ENCODE assay signal across 8 cellular contexts in the genomic region with DNA sequence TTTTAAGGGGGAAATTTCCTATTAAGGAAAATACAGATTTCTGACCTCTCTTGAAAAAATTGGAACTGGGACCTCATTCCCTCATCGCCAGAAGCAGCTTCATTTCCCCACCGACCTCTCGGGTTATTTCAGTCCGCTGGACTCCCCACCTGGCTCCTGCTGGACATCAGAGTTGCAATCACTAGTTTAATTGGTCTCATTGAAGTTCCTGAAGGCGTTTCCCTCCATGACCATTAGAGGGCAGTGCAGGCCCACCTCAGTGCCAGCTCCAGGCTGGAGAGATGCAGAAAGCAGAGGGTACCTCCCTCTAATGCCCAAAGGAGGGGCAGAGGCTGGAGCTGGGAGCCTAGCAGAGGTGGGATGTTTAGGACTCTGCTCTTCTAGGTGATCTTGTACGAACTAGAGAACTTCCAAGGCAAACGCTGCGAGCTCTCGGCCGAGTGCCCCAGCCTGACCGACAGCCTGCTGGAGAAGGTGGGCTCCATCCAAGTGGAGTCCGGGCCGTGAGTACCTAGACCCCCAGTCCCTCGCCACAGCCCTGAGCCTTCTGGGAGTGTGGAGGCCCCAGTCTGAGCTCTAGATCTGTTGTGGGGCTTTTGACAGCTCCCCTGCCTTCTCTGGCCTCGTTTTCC. TPM values are rescaled to one million over a fixed set of nuclear protein-coding genes. Genes with fewer than 3 reads are reported as not detected.
DNase-seq lines count a peak whose midpoint lies in the region; ATAC-seq, FAIRE-seq and TF ChIP-seq lines count a peak whose summit lies in the region.

No MANE protein-coding gene starts in this region.

- H3K4me1 Mint-ChIP-seq in CD4-positive, alpha-beta memory T cell = peaks cover 0 to 3% (median under 1%) of the 10 kb centered on the region in 4 donors
- no peaks in the 10 kb centered on the region for H3K4me1 Mint-ChIP-seq in activated T-helper 17 cell treated with anti-CD3 and anti-CD28 coated beads, Interleukin-2, amount 50 U/mL, for 72 hours

- peak in 4 of 5 donors; percentile 28 to 39 (median 36) for DNase-seq in CD4-positive, alpha-beta memory T cell
- DNase-seq in HUDEP-2 (lab: John Stamatoyannopoulos, UW; ENCODE audit: unreplicated experiment in 76 of 76) (peak in 51 of 76 experiments; percentile 3 to 72 (median 29)), RCC 7860 (ENCODE audit: low spot score) (peak; percentile 38), foreskin melanocyte (peak; percentile 33), osteoblast (ENCODE audit: insufficient read length, low spot score, missing footprints) (peak; percentile 94), uterus (peak; percentile 27 to 30)

- intact Hi-C loops in CD4-positive, alpha-beta memory T cell (cut with micrococcal nuclease) = loop anchor here (10.0 kb wide), 1 partner anchor 138 kb away; no protein-coding TSS in a partner anchor
- intact Hi-C loops in uterus (cut with DNase I; ENCODE audit: low total_unique reads) = no loop called here

- FAIRE-seq in RCC 7860 (lab: Jason Lieb, UNC) = no peak

- H3K4me2 ChIP-seq in osteoblast (ENCODE audit: insufficient read depth, low read length) = no peak overlapping the region

- no peaks in the 10 kb centered on the region for H3K9me3 ChIP-seq in CD4-positive, alpha-beta memory T cell (ENCODE audit: control insufficient read depth in 1 of 2, low read length in 2 of 2)
- H3K9me3 ChIP-seq in osteoblast (ENCODE audit: low read depth, low read length) (no peaks in the 10 kb centered on the region), uterus (no peaks in the 10 kb centered on the region)

- H3K36me3 ChIP-seq in CD4-positive, alpha-beta memory T cell (ENCODE audit: insufficient read depth, low read length) = no peaks in the 10 kb centered on the region
- H3K36me3 ChIP-seq in osteoblast (ENCODE audit: insufficient read depth, low read length) = no peaks in the 10 kb centered on the region
- H3K36me3 ChIP-seq in uterus = no peaks in the 10 kb centered on the region

- H2AFZ ChIP-seq in osteoblast (ENCODE audit: low read length) = no peak overlapping the region

- H3K4me3 ChIP-seq in CD4-positive, alpha-beta memory T cell (ENCODE audit: low read length in 2 of 2) = no peak overlapping the region
- H3K4me3 ChIP-seq in osteoblast (ENCODE audit: insufficient read depth, low read length) (no peak overlapping the region), uterus (no peak overlapping the region)

- no peaks in the 10 kb centered on the region for H3K36me3 Mint-ChIP-seq in CD4-positive, alpha-beta memory T cell
- H3K36me3 Mint-ChIP-seq in activated T-helper 17 cell treated with anti-CD3 and anti-CD28 coated beads, Interleukin-2, amount 50 U/mL, for 72 hours (ENCODE audit: low read depth) = no peaks in the 10 kb centered on the region

- H3K27me3 Mint-ChIP-seq in CD4-positive, alpha-beta memory T cell = no peaks in the 10 kb centered on the region
- H3K27me3 Mint-ChIP-seq in activated T-helper 17 cell treated with anti-CD3 and anti-CD28 coated beads, Interleukin-2, amount 50 U/mL, for 72 hours = no peaks in the 10 kb centered on the region

- no peaks in the 10 kb centered on the region for H3K27me3 ChIP-seq in CD4-positive, alpha-beta memory T cell (ENCODE audit: insufficient read depth, low read length)
- H3K27me3 ChIP-seq in osteoblast (ENCODE audit: insufficient read depth, low read length) (no peaks in the 10 kb centered on the region), uterus (no peaks in the 10 kb centered on the region)

- H3K27ac ChIP-seq in CD4-positive, alpha-beta memory T cell (ENCODE audit: low read depth, low read length) = no peak overlapping the region
- H3K27ac ChIP-seq in osteoblast (ENCODE audit: low read depth, low read length) (no peak overlapping the region), uterus (no peak overlapping the region)

- no peaks in the 10 kb centered on the region for H3K79me2 ChIP-seq in osteoblast (ENCODE audit: insufficient read depth, low read length)

- peaks cover 0 to 2% (median 0%) of the 10 kb centered on the region in 8 donors for H3K9me3 Mint-ChIP-seq in CD4-positive, alpha-beta memory T cell
- no peaks in the 10 kb centered on the region for H3K9me3 Mint-ChIP-seq in activated T-helper 17 cell treated with anti-CD3 and anti-CD28 coated beads, Interleukin-2, amount 50 U/mL, for 72 hours

- no peak overlapping the region for H3K27ac Mint-ChIP-seq in CD4-positive, alpha-beta memory T cell
- peak overlapping the region; percentile 25 for H3K27ac Mint-ChIP-seq in activated T-helper 17 cell treated with anti-CD3 and anti-CD28 coated beads, Interleukin-2, amount 50 U/mL, for 72 hours

- peak; percentile 64 for ATAC-seq in activated T-helper 17 cell treated with anti-CD3 and anti-CD28 coated beads, Interleukin-2, amount 50 U/mL, for 72 hours (replicated peaks)
- ATAC-seq in GM18498 (IDR thresholded peaks at IDR 0.05; ENCODE audit: unreplicated experiment) = no peak

- no peak for TF ChIP-seq POLR2A in uterus (IDR thresholded peaks at IDR 0.05)

- CTCF ChIA-PET in CD4-positive, alpha-beta memory T cell (lab: Charles Lee; ENCODE audit: partially characterized antibody) = interaction anchor here (0.8 to 2.4 kb wide), 11 partner anchors 9 to 155 kb away, joined by 3 to 15 read pairs (median 4); no protein-coding TSS in a partner anchor

- POLR2A ChIA-PET in CD4-positive, alpha-beta memory T cell (lab: Charles Lee; ENCODE audit: partially characterized antibody) = no interaction called here

- H3K4me1 ChIP-seq in CD4-positive, alpha-beta memory T cell (ENCODE audit: insufficient read depth, low read length) = no peaks in the 10 kb centered on the region
- H3K4me1 ChIP-seq in osteoblast (ENCODE audit: insufficient read depth, low read length) = no peaks in the 10 kb centered on the region
- H3K4me1 ChIP-seq in uterus = no peaks in the 10 kb centered on the region

- TF ChIP-seq CTCF in osteoblast (IDR thresholded peaks at IDR 0.05; ENCODE audit: extremely low read depth, low read depth, low read length) (peak; percentile 93), uterus (IDR thresholded peaks at IDR 0.05) (peak; percentile 51 to 59 (median 54))

- H3K4me3 Mint-ChIP-seq in CD4-positive, alpha-beta memory T cell = no peak overlapping the region
- no peak overlapping the region for H3K4me3 Mint-ChIP-seq in activated T-helper 17 cell treated with anti-CD3 and anti-CD28 coated beads, Interleukin-2, amount 50 U/mL, for 72 hours

- no peaks in the 10 kb centered on the region for H4K20me1 ChIP-seq in osteoblast (ENCODE audit: insufficient read depth, low read length)

RNA-seq across cellular contexts. Expression of a gene that starts 2.7 kb away (rescaled TPM):
- not detected for total RNA-seq in CD4-positive, alpha-beta memory T cell
- not detected for polyA plus RNA-seq in CD4-positive, alpha-beta memory T cell
- total RNA-seq in activated T-helper 17 cell treated with anti-CD3 and anti-CD28 coated beads, Interleukin-2, amount 50 U/mL, for 72 hours = not detected
- not detected in 2 replicates for total RNA-seq in osteoblast
- not detected for total RNA-seq in uterus

RNA-seq across cellular contexts. Expression of a gene that starts 17.0 kb away (rescaled TPM):
- total RNA-seq in CD4-positive, alpha-beta memory T cell = not detected
- not detected for polyA plus RNA-seq in CD4-positive, alpha-beta memory T cell
- under 1 TPM in 1 of 2 donors, not detected in 1; 0.77 TPM for total RNA-seq in activated T-helper 17 cell treated with anti-CD3 and anti-CD28 coated beads, Interleukin-2, amount 50 U/mL, for 72 hours
- total RNA-seq in osteoblast (not detected in 2 replicates), uterus (not detected)

Comparison
In these comparisons a context has a peak if more than half of its experiments do, and no peak if none do; other contexts are left out.
1. DNase-seq: peak in every context shown above with its lines; median percentile 94 in osteoblast; 38 in RCC 7860; 36 in CD4-positive, alpha-beta memory T cell; 33 in foreskin melanocyte; 29 in HUDEP-2; 28 in uterus.